ENCODE assay signal across 3 cellular contexts in the genomic region with DNA sequence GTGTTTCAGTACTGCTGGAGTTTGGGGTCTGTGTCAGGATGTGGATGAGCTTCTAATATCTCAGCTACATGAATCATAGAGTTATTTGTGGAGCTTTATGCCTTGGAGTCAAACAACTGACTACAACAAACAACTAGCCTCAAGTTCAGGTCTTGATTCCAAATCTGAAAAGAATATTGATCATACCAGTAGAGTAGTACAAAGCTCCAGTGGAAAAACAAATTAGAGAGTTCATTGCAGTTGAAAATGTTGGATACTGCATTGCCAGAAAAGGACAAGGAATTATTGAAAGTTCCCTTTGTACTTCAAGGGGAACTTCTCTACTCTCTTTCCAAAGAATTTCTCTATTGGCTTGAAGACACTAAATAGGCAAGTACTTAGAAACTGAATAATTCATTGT.
"Had no signal": no experiment of that assay in that cellular context is flagged by ENCODE, and none has a peak within 500 bp of the region (broad histone marks: within the 10 kb centered on the region; RNA-seq: fewer than 3 reads in every experiment).

No MANE protein-coding gene starts in this region.

- H3K4me3 ChIP-seq: GM12878 had no signal

- DNase-seq: GDM1, GF-D8 had no signal
